Comparison of ENCODE assay signal across 1 cellular context in genomic region chr10:1227505-1228402, GRCh38.
TF ChIP-seq lines count a peak whose summit lies in the region.

No MANE protein-coding gene starts in this region.

TF ChIP-seq in WTC11, 78 proteins besides CTCF, POLR2A, EP300 and RAD21 (continued from another document):
- no peak for TF ChIP-seq ARID4B (CRISPR knock-in tag; IDR thresholded peaks at IDR 0.05; ENCODE audit: borderline replicate concordance)
- no peak for TF ChIP-seq ETV6 (CRISPR knock-in tag; IDR thresholded peaks at IDR 0.05)
- no peak for TF ChIP-seq ZNF671 (CRISPR knock-in tag; IDR thresholded peaks at IDR 0.05)
- TF ChIP-seq, protein P1, sequence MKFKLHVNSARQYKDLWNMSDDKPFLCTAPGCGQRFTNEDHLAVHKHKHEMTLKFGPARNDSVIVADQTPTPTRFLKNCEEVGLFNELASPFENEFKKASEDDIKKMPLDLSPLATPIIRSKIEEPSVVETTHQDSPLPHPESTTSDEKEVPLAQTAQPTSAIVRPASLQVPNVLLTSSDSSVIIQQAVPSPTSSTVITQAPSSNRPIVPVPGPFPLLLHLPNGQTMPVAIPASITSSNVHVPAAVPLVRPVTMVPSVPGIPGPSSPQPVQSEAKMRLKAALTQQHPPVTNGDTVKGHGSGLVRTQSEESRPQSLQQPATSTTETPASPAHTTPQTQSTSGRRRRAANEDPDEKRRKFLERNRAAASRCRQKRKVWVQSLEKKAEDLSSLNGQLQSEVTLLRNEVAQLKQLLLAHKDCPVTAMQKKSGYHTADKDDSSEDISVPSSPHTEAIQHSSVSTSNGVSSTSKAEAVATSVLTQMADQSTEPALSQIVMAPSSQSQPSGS (CRISPR knock-in tag; IDR thresholded peaks at IDR 0.05; ENCODE audit: borderline replicate concordance, low read depth) = no peak
- TF ChIP-seq, protein P2, sequence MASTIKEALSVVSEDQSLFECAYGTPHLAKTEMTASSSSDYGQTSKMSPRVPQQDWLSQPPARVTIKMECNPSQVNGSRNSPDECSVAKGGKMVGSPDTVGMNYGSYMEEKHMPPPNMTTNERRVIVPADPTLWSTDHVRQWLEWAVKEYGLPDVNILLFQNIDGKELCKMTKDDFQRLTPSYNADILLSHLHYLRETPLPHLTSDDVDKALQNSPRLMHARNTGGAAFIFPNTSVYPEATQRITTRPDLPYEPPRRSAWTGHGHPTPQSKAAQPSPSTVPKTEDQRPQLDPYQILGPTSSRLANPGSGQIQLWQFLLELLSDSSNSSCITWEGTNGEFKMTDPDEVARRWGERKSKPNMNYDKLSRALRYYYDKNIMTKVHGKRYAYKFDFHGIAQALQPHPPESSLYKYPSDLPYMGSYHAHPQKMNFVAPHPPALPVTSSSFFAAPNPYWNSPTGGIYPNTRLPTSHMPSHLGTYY (CRISPR knock-in tag; IDR thresholded peaks at IDR 0.05) = no peak
- no peak for TF ChIP-seq FOXK1 (CRISPR knock-in tag; IDR thresholded peaks at IDR 0.05)
- TF ChIP-seq TCF7 (CRISPR knock-in tag; IDR thresholded peaks at IDR 0.05; ENCODE audit: low read depth) = no peak
- TF ChIP-seq, protein P3, sequence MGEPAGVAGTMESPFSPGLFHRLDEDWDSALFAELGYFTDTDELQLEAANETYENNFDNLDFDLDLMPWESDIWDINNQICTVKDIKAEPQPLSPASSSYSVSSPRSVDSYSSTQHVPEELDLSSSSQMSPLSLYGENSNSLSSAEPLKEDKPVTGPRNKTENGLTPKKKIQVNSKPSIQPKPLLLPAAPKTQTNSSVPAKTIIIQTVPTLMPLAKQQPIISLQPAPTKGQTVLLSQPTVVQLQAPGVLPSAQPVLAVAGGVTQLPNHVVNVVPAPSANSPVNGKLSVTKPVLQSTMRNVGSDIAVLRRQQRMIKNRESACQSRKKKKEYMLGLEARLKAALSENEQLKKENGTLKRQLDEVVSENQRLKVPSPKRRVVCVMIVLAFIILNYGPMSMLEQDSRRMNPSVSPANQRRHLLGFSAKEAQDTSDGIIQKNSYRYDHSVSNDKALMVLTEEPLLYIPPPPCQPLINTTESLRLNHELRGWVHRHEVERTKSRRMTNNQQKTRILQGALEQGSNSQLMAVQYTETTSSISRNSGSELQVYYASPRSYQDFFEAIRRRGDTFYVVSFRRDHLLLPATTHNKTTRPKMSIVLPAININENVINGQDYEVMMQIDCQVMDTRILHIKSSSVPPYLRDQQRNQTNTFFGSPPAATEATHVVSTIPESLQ (CRISPR knock-in tag; IDR thresholded peaks at IDR 0.05) = no peak
- no peak for TF ChIP-seq ESRRA (CRISPR knock-in tag; IDR thresholded peaks at IDR 0.05; ENCODE audit: borderline replicate concordance)
